1 cellular context compared by ENCODE assay signal in the genomic region with DNA sequence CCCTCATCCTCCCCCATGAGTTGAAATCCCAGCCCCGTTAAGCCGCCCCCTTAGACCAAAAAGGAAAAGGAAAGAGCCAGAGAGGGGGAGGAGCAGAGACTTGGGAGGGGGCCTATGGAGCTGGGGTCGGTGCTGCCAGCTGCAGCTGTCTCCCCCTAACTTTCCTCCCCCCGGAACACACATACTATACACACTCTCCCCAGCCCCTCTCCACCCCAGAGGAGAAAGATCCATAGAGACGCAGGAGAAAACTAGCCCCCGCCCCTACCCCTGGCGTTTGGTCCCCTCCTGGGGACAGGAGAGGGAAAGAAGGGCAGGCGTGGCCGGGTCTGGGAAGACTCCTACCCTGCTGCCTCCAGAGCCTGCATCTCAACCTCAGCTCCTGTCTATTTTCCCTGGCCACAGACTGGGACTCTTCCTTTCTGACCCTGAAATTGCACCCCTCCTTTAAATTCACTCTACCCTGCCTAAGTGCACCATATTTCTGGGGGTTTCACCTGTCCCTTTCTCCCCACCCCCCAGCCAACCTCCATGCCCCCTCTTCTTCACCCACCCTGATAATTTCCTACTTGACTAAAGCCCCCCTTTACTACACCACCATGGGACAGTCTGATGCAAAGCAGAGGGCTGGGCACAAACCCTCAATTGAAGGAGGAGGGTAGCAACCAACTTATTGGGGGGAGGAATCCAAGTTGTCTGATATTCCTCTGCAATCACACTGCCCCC.
TF ChIP-seq lines count a peak whose summit lies in the region.

No MANE protein-coding gene starts in this region.

TF ChIP-seq in GM23338, 12 proteins besides CTCF, POLR2A, EP300 and RAD21 (continued from another document):
- TF ChIP-seq, protein P1, sequence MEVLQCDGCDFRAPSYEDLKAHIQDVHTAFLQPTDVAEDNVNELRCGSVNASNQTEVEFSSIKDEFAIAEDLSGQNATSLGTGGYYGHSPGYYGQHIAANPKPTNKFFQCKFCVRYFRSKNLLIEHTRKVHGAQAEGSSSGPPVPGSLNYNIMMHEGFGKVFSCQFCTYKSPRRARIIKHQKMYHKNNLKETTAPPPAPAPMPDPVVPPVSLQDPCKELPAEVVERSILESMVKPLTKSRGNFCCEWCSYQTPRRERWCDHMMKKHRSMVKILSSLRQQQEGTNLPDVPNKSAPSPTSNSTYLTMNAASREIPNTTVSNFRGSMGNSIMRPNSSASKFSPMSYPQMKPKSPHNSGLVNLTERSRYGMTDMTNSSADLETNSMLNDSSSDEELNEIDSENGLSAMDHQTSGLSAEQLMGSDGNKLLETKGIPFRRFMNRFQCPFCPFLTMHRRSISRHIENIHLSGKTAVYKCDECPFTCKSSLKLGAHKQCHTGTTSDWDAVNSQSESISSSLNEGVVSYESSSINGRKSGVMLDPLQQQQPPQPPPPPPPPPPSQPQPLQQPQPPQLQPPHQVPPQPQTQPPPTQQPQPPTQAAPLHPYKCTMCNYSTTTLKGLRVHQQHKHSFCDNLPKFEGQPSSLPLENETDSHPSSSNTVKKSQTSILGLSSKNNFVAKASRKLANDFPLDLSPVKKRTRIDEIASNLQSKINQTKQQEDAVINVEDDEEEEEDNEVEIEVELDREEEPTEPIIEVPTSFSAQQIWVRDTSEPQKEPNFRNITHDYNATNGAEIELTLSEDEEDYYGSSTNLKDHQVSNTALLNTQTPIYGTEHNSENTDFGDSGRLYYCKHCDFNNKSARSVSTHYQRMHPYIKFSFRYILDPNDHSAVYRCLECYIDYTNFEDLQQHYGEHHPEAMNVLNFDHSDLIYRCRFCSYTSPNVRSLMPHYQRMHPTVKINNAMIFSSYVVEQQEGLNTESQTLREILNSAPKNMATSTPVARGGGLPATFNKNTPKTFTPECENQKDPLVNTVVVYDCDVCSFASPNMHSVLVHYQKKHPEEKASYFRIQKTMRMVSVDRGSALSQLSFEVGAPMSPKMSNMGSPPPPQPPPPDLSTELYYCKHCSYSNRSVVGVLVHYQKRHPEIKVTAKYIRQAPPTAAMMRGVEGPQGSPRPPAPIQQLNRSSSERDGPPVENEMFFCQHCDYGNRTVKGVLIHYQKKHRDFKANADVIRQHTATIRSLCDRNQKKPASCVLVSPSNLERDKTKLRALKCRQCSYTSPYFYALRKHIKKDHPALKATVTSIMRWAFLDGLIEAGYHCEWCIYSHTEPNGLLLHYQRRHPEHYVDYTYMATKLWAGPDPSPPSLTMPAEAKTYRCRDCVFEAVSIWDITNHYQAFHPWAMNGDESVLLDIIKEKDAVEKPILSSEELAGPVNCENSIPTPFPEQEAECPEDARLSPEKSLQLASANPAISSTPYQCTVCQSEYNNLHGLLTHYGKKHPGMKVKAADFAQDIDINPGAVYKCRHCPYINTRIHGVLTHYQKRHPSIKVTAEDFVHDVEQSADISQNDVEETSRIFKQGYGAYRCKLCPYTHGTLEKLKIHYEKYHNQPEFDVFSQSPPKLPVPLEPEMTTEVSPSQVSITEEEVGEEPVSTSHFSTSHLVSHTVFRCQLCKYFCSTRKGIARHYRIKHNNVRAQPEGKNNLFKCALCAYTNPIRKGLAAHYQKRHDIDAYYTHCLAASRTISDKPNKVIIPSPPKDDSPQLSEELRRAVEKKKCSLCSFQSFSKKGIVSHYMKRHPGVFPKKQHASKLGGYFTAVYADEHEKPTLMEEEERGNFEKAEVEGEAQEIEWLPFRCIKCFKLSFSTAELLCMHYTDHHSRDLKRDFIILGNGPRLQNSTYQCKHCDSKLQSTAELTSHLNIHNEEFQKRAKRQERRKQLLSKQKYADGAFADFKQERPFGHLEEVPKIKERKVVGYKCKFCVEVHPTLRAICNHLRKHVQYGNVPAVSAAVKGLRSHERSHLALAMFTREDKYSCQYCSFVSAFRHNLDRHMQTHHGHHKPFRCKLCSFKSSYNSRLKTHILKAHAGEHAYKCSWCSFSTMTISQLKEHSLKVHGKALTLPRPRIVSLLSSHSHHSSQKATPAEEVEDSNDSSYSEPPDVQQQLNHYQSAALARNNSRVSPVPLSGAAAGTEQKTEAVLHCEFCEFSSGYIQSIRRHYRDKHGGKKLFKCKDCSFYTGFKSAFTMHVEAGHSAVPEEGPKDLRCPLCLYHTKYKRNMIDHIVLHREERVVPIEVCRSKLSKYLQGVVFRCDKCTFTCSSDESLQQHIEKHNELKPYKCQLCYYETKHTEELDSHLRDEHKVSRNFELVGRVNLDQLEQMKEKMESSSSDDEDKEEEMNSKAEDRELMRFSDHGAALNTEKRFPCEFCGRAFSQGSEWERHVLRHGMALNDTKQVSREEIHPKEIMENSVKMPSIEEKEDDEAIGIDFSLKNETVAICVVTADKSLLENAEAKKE (CRISPR knock-in tag; IDR thresholded peaks at IDR 0.05) = no peak
- TF ChIP-seq EZH2 (IDR thresholded peaks at IDR 0.05; ENCODE audit: low read depth, unreplicated experiment) = no peak
- no peak for TF ChIP-seq POLR2AphosphoS5 (IDR thresholded peaks at IDR 0.05; ENCODE audit: low read depth)
- TF ChIP-seq STAT1 (IDR thresholded peaks at IDR 0.05; ENCODE audit: unreplicated experiment) = no peak
- no peak for TF ChIP-seq NANOG (IDR thresholded peaks at IDR 0.05; ENCODE audit: borderline replicate concordance)
- TF ChIP-seq, protein P2, sequence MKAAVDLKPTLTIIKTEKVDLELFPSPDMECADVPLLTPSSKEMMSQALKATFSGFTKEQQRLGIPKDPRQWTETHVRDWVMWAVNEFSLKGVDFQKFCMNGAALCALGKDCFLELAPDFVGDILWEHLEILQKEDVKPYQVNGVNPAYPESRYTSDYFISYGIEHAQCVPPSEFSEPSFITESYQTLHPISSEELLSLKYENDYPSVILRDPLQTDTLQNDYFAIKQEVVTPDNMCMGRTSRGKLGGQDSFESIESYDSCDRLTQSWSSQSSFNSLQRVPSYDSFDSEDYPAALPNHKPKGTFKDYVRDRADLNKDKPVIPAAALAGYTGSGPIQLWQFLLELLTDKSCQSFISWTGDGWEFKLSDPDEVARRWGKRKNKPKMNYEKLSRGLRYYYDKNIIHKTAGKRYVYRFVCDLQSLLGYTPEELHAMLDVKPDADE (IDR thresholded peaks at IDR 0.05) = no peak
- TF ChIP-seq EZH2phosphoT487 (IDR thresholded peaks at IDR 0.05; ENCODE audit: unreplicated experiment) = no peak
- TF ChIP-seq REST (IDR thresholded peaks at IDR 0.05; ENCODE audit: unreplicated experiment) = no peak
TF ChIP-seq in GM23338: peak in this region for 0.
